In the genomic region with DNA sequence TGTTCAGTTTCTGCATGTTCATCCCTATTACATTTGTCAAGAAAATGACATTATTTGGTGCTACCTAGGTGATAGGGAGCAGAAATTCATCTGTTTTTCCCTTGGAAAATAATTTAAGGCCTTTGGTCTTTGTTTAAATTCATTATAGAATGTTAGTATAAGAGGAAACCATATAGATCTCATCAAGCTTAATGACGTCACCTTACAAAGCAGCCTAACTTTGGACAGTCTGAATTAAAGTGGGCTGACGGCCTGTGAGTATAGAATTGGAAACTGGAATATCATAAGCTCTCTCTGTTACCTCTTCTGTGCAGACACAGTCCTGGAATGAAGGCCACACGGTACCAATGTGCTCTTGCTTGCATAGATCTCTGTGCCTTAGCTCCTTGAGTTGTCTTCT, we compare ENCODE assay signal across 32 cellular contexts.
"Had no signal": no experiment of that assay in that cellular context is flagged by ENCODE, and none has a peak within 500 bp of the region (broad histone marks: within the 10 kb centered on the region; RNA-seq: fewer than 3 reads in every experiment).

No MANE protein-coding gene starts in this region.

- H3K27ac ChIP-seq: KMS-11 had no signal

- H3K9ac ChIP-seq: KMS-11 had no signal

- H3K4me3 ChIP-seq: MG63 had no signal

- H3K36me3 ChIP-seq: MG63 had no signal

- H3K4me2 ChIP-seq: KMS-11 had no signal

- DNase-seq: Karpas-422, Kasumi-1, MG63, MM.1S, MV-4-11, NCI-H1048, NCI-H1092, NCI-H1092 treated with DMSO at 0.1 percent for 48 hours, NCI-H1105, NCI-H1105 treated with DMSO at 0.1 percent for 48 hours, NCI-H1436, NCI-H1436 treated with DMSO at 0.1 percent for 48 hours, NCI-H1694, NCI-H1694 treated with DMSO at 0.1 percent for 48 hours, NCI-H187, NCI-H187 treated with DMSO at 0.1 percent for 48 hours, NCI-H1930, NCI-H2029, NCI-H2029 treated with DMSO at 0.1 percent for 48 hours, NCI-H2081, NCI-H2081 treated with DMSO at 0.1 percent for 48 hours, NCI-H2107, NCI-H2171, NCI-H2171 treated with DMSO at 0.1 percent for 48 hours, NCI-H2227 treated with DMSO at 0.1 percent for 48 hours, NCI-H226, NCI-H345, NCI-H446, NCI-H446 treated with DMSO at 0.1 percent for 48 hours, NCI-H510A, NCI-H510A treated with DMSO at 0.1 percent for 48 hours had no signal

- H3K9me3 ChIP-seq: MG63 had no signal
